ENCODE assay signal across 32 cellular contexts in genomic region chr10:58599927-58600553, GRCh38.
"Had no signal": no experiment of that assay in that cellular context is flagged by ENCODE, and none has a peak within 500 bp of the region (broad histone marks: within the 10 kb centered on the region; RNA-seq: fewer than 3 reads in every experiment).

No MANE protein-coding gene starts in this region.

- DNase-seq: activated B cell treated with CpG ODN at 0.5 μM for 24 hours; activated CD4-positive, alpha-beta memory T cell treated with anti-CD3 and anti-CD28 coated beads for 36 hours; activated CD4-positive, alpha-beta T cell treated with anti-CD3 and anti-CD28 coated beads for 4 hours; activated CD4-positive, alpha-beta T cell treated with anti-CD3 and anti-CD28 coated beads, Interleukin-2, amount 10 ng/mL, durations not matched to agents 24 days and 14 days; activated CD4-positive, alpha-beta T cell treated with anti-CD3 and anti-CD28 coated beads, Interleukin-2, amount 50 U/mL, for 1 hour; activated CD4-positive, alpha-beta T cell treated with anti-CD3 and anti-CD28 coated beads, Interleukin-2, amount 50 U/mL, for 4 hours; activated CD4-positive, CD25-positive, alpha-beta regulatory T cell treated with anti-CD3 and anti-CD28 coated beads, Interleukin-2, amount 50 U/mL, for 72 hours; activated CD8-positive, alpha-beta memory T cell treated with anti-CD3 and anti-CD28 coated beads, Interleukin-2, amount 50 U/mL, for 48 hours; activated CD8-positive, alpha-beta T cell treated with anti-CD3 and anti-CD28 coated beads for 36 hours; activated effector memory CD4-positive, alpha-beta T cell treated with Interleukin-2 at 50 U/mL for 16 hours; activated gamma-delta T cell; activated naive CD4-positive, alpha-beta T cell treated with anti-CD3 and anti-CD28 coated beads, Interleukin-2, amount 10 ng/mL, durations not matched to agents 7 days and 5 days; activated naive CD4-positive, alpha-beta T cell treated with Interleukin-2 at 50 U/mL for 16 hours; activated naive CD8-positive, alpha-beta T cell treated with anti-CD3 and anti-CD28 coated beads, Interleukin-2, amount 10 ng/mL, durations not matched to agents 7 days and 5 days; activated naive CD8-positive, alpha-beta T cell treated with anti-CD3 and anti-CD28 coated beads, Interleukin-2, amount 50 U/mL, for 24 hours; activated T-cell treated with anti-CD3 and anti-CD28 coated beads, Interleukin-2, amount 50 U/mL, for 24 hours; activated T-cell treated with anti-CD3 and anti-CD28 coated beads, Interleukin-2, amount 50 U/mL, for 48 hours; amygdala; anterior cingulate cortex; central memory CD4-positive, alpha-beta T cell; T-helper 1 cell; T-helper 2 cell; T-helper 9 cell had no signal

- H3K27ac Mint-ChIP-seq: activated B cell treated with CpG ODN at 0.5 μM for 24 hours; activated CD4-positive, alpha-beta memory T cell treated with anti-CD3 and anti-CD28 coated beads for 36 hours; activated CD4-positive, alpha-beta T cell treated with anti-CD3 and anti-CD28 coated beads, Interleukin-2, amount 10 ng/mL, durations not matched to agents 24 days and 14 days; activated CD8-positive, alpha-beta T cell treated with anti-CD3 and anti-CD28 coated beads for 36 hours; activated naive CD4-positive, alpha-beta T cell treated with anti-CD3 and anti-CD28 coated beads, Interleukin-2, amount 10 ng/mL, durations not matched to agents 7 days and 5 days; activated naive CD4-positive, alpha-beta T cell treated with anti-CD3 and anti-CD28 coated beads, Interleukin-2, amount 50 U/mL, for 24 hours; activated naive CD8-positive, alpha-beta T cell; activated naive CD8-positive, alpha-beta T cell treated with anti-CD3 and anti-CD28 coated beads, Interleukin-2, amount 10 ng/mL, durations not matched to agents 7 days and 5 days; activated naive CD8-positive, alpha-beta T cell treated with anti-CD3 and anti-CD28 coated beads, Interleukin-2, amount 50 U/mL, for 24 hours; activated T-cell treated with anti-CD3 and anti-CD28 coated beads, Interleukin-2, amount 50 U/mL, for 24 hours; activated T-helper 2 cell treated with anti-CD3 and anti-CD28 coated beads, Interferon-gamma antibody, Interleukin-2, Interleukin-4, amounts not matched to agents 10 μg/mL and 5 μg/mL and 100 μg/mL, durations not matched to agents 14 hours and 24 hours and 36 hours; brain; T-helper 1 cell treated with Interleukin-12 subunit alpha and Interleukin-12 subunit beta and Interleukin-4 antibody, amounts not matched to agents 30 μg/mL and 1 μg/mL, for 36 hours; T-helper 2 cell treated with Interferon-gamma antibody and Interleukin-4, amounts not matched to agents 5 μg/mL and 100 μg/mL, for 36 hours had no signal

- H3K4me3 Mint-ChIP-seq: activated B cell treated with CpG ODN at 0.5 μM for 24 hours; activated CD4-positive, alpha-beta memory T cell treated with anti-CD3 and anti-CD28 coated beads for 36 hours; activated CD4-positive, alpha-beta T cell treated with anti-CD3 and anti-CD28 coated beads, Interleukin-2, amount 10 ng/mL, durations not matched to agents 24 days and 14 days; activated CD8-positive, alpha-beta T cell treated with anti-CD3 and anti-CD28 coated beads for 36 hours; activated naive CD4-positive, alpha-beta T cell treated with anti-CD3 and anti-CD28 coated beads, Interleukin-2, amount 10 ng/mL, durations not matched to agents 7 days and 5 days; activated naive CD4-positive, alpha-beta T cell treated with anti-CD3 and anti-CD28 coated beads, Interleukin-2, amount 50 U/mL, for 24 hours; activated naive CD8-positive, alpha-beta T cell; activated naive CD8-positive, alpha-beta T cell treated with anti-CD3 and anti-CD28 coated beads, Interleukin-2, amount 10 ng/mL, durations not matched to agents 7 days and 5 days; activated naive CD8-positive, alpha-beta T cell treated with anti-CD3 and anti-CD28 coated beads, Interleukin-2, amount 50 U/mL, for 24 hours; activated T-cell treated with anti-CD3 and anti-CD28 coated beads, Interleukin-2, amount 50 U/mL, for 24 hours; brain; T-helper 1 cell treated with Interleukin-12 subunit alpha and Interleukin-12 subunit beta and Interleukin-4 antibody, amounts not matched to agents 30 μg/mL and 1 μg/mL, for 36 hours; T-helper 2 cell treated with Interferon-gamma antibody and Interleukin-4, amounts not matched to agents 5 μg/mL and 100 μg/mL, for 36 hours had no signal

- H3K36me3 Mint-ChIP-seq: activated CD4-positive, alpha-beta memory T cell treated with anti-CD3 and anti-CD28 coated beads for 36 hours; activated naive CD4-positive, alpha-beta T cell treated with anti-CD3 and anti-CD28 coated beads, Interleukin-2, amount 10 ng/mL, durations not matched to agents 7 days and 5 days; activated naive CD4-positive, alpha-beta T cell treated with anti-CD3 and anti-CD28 coated beads, Interleukin-2, amount 50 U/mL, for 24 hours; activated naive CD8-positive, alpha-beta T cell; activated naive CD8-positive, alpha-beta T cell treated with anti-CD3 and anti-CD28 coated beads, Interleukin-2, amount 10 ng/mL, durations not matched to agents 7 days and 5 days had no signal

- H3K27ac ChIP-seq: ascending aorta, cardiac muscle cell, VCaP had no signal

- H3K9me3 Mint-ChIP-seq: activated CD4-positive, alpha-beta T cell treated with anti-CD3 and anti-CD28 coated beads, Interleukin-2, amount 10 ng/mL, durations not matched to agents 24 days and 14 days; activated naive CD4-positive, alpha-beta T cell treated with anti-CD3 and anti-CD28 coated beads, Interleukin-2, amount 50 U/mL, for 24 hours; activated T-cell treated with anti-CD3 and anti-CD28 coated beads, Interleukin-2, amount 50 U/mL, for 24 hours had no signal

- H3K36me3 ChIP-seq: ascending aorta, cardiac muscle cell had no signal

- H3K27me3 Mint-ChIP-seq: activated B cell treated with CpG ODN at 0.5 μM for 24 hours; activated CD4-positive, alpha-beta memory T cell treated with anti-CD3 and anti-CD28 coated beads for 36 hours; activated CD4-positive, alpha-beta T cell treated with anti-CD3 and anti-CD28 coated beads, Interleukin-2, amount 10 ng/mL, durations not matched to agents 24 days and 14 days; activated CD8-positive, alpha-beta T cell treated with anti-CD3 and anti-CD28 coated beads for 36 hours; activated naive CD4-positive, alpha-beta T cell treated with anti-CD3 and anti-CD28 coated beads, Interleukin-2, amount 10 ng/mL, durations not matched to agents 7 days and 5 days; activated naive CD4-positive, alpha-beta T cell treated with anti-CD3 and anti-CD28 coated beads, Interleukin-2, amount 50 U/mL, for 24 hours; activated naive CD8-positive, alpha-beta T cell; activated naive CD8-positive, alpha-beta T cell treated with anti-CD3 and anti-CD28 coated beads, Interleukin-2, amount 50 U/mL, for 24 hours; activated T-cell treated with anti-CD3 and anti-CD28 coated beads, Interleukin-2, amount 50 U/mL, for 24 hours had no signal

- ATAC-seq: activated CD8-positive, alpha-beta T cell treated with anti-CD3 and anti-CD28 coated beads for 36 hours; activated naive CD8-positive, alpha-beta T cell treated with anti-CD3 and anti-CD28 coated beads, Interleukin-2, amount 50 U/mL, for 24 hours had no signal

- H3K4me3 ChIP-seq: ascending aorta, cardiac muscle cell had no signal

- H3K4me1 Mint-ChIP-seq: activated B cell treated with CpG ODN at 0.5 μM for 24 hours; activated CD4-positive, alpha-beta T cell treated with anti-CD3 and anti-CD28 coated beads, Interleukin-2, amount 10 ng/mL, durations not matched to agents 24 days and 14 days; activated naive CD4-positive, alpha-beta T cell treated with anti-CD3 and anti-CD28 coated beads, Interleukin-2, amount 10 ng/mL, durations not matched to agents 7 days and 5 days; activated naive CD4-positive, alpha-beta T cell treated with anti-CD3 and anti-CD28 coated beads, Interleukin-2, amount 50 U/mL, for 24 hours; activated naive CD8-positive, alpha-beta T cell treated with anti-CD3 and anti-CD28 coated beads, Interleukin-2, amount 10 ng/mL, durations not matched to agents 7 days and 5 days; activated naive CD8-positive, alpha-beta T cell treated with anti-CD3 and anti-CD28 coated beads, Interleukin-2, amount 50 U/mL, for 24 hours; brain had no signal

- H3K4me1 ChIP-seq: ascending aorta had no signal

- H3K27me3 ChIP-seq: ascending aorta, cardiac muscle cell had no signal
